8 cellular contexts compared by ENCODE assay signal in genomic region chr10:29005988-29006387, GRCh38.
"Had no signal": no experiment of that assay in that cellular context is flagged by ENCODE, and none has a peak within 500 bp of the region (broad histone marks: within the 10 kb centered on the region; RNA-seq: fewer than 3 reads in every experiment).

No MANE protein-coding gene starts in this region.

- H3K4me3 ChIP-seq: GM12878 had no signal

- FAIRE-seq: G401.6, GM12878, GM12891, GM12892, GM18507, GM19239 had no signal

- DNase-seq: GDM1, GF-D8 had no signal

- ATAC-seq: GM12878 had no signal
